ENCODE assay signal across 22 cellular contexts in the genomic region with DNA sequence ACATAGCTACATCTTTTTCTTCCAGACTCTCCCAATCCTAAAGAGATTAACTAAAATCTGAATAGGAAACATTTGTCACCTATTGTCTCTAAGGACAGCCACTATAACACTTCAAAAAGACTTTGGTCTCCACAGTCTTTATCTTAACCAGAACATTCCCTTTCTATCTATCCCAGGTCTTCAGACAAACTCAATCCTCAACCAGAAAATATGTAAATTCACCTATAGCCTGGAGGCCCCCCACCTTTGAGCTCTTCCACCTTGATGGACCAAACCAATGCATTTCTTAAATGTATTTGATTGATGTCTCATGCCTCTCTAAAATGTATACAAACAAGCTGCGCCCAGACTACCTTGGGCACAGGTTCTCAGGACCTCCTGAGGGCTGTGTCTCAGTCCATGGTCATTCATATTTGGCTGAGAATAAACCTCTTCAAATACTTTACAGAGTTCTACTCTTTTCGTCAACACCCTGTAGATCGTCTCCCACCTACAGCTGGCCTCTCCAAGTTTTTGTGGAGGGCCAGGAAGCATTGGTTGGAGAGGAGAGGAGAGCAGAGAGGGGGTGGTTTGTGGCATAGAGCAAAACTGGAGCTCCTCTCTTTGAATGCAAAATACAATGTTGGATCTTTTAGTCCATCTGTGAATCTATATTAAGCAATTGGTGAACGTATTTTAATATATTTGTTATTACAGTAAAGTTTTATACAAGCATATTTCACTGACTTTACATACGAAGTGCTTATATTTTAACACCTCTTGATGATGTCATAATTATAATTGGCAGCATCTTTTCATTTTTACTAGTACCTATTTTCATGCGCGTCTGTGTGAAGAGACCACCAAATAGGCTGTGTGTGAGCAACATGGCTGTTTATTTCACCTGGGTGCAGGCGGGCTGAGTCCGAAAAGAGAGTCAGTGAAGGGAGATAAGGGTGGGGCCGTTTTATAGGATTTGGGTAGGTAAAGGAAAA.
"Had no signal": no experiment of that assay in that cellular context is flagged by ENCODE, and none has a peak within 500 bp of the region (broad histone marks: within the 10 kb centered on the region; RNA-seq: fewer than 3 reads in every experiment).

No MANE protein-coding gene starts in this region.

- H3K4me2 ChIP-seq: hepatocyte had no signal

- H3K4me3 ChIP-seq: esophagus squamous epithelium, hepatocyte, lung, tibial artery, uterus had no signal

- H3K27me3 ChIP-seq: esophagus squamous epithelium, hepatocyte, tibial artery, uterus had no signal

- DNase-seq: activated CD4-positive, alpha-beta T cell treated with anti-CD3 and anti-CD28 coated beads for 36 hours; activated CD4-positive, alpha-beta T cell treated with anti-CD3 and anti-CD28 coated beads, Interleukin-2, amount 50 U/mL, for 48 hours; activated gamma-delta T cell treated with Interleukin-2 at 50 U/mL for 16 hours; activated naive CD8-positive, alpha-beta T cell treated with anti-CD3 and anti-CD28 coated beads for 36 hours; activated T-cell treated with anti-CD3 and anti-CD28 coated beads for 4 hours; amniotic stem cell; dermis blood vessel endothelial cell; effector memory CD4-positive, alpha-beta T cell; esophagus squamous epithelium; midbrain; nucleus accumbens; retina; stimulated activated CD4-positive, alpha-beta T cell treated with anti-CD3 and anti-CD28 coated beads, Interleukin-1b, Interleukin-23, amount 100 ng/mL, for 48 hours; stimulated activated CD8-positive, alpha-beta memory T cell treated with anti-CD3 and anti-CD28 coated beads, Interleukin-4, amount 100 ng/mL, for 48 hours; stimulated activated naive CD4-positive, alpha-beta T cell treated with Interleukin-2 at 50 U/mL for 16 hours; tibial artery; uterus had no signal

- H3K27ac ChIP-seq: esophagus squamous epithelium, hepatocyte, tibial artery, uterus had no signal

- H3K27me3 Mint-ChIP-seq: activated CD4-positive, alpha-beta T cell treated with anti-CD3 and anti-CD28 coated beads for 36 hours; activated naive CD8-positive, alpha-beta T cell treated with anti-CD3 and anti-CD28 coated beads for 36 hours had no signal

- H3K4me1 Mint-ChIP-seq: activated CD4-positive, alpha-beta T cell treated with anti-CD3 and anti-CD28 coated beads for 36 hours; activated naive CD8-positive, alpha-beta T cell treated with anti-CD3 and anti-CD28 coated beads for 36 hours; nephron had no signal

- H3K27ac Mint-ChIP-seq: activated CD4-positive, alpha-beta T cell treated with anti-CD3 and anti-CD28 coated beads for 36 hours; activated naive CD8-positive, alpha-beta T cell treated with anti-CD3 and anti-CD28 coated beads for 36 hours; activated T-helper 1 cell treated with anti-CD3 and anti-CD28 coated beads, Interleukin-12 subunit alpha, Interleukin-12 subunit beta, Interleukin-2, Interleukin-4 antibody, amounts not matched to agents 30 ng/mL and 10 ng/mL and 1 ng/mL, durations not matched to agents 14 hours and 24 hours and 36 hours; nephron; T-helper 2 cell treated with Interferon-gamma antibody and Interleukin-4, amounts not matched to agents 5 μg/mL and 100 μg/mL, for 36 hours had no signal

- H3K4me3 Mint-ChIP-seq: activated CD4-positive, alpha-beta T cell treated with anti-CD3 and anti-CD28 coated beads for 36 hours; activated naive CD8-positive, alpha-beta T cell treated with anti-CD3 and anti-CD28 coated beads for 36 hours; activated T-helper 1 cell treated with anti-CD3 and anti-CD28 coated beads, Interleukin-12 subunit alpha, Interleukin-12 subunit beta, Interleukin-2, Interleukin-4 antibody, amounts not matched to agents 30 ng/mL and 10 ng/mL and 1 ng/mL, durations not matched to agents 14 hours and 24 hours and 36 hours; nephron; T-helper 2 cell treated with Interferon-gamma antibody and Interleukin-4, amounts not matched to agents 5 μg/mL and 100 μg/mL, for 36 hours had no signal

- H3K79me2 ChIP-seq: hepatocyte had no signal

- H3K9me3 ChIP-seq: esophagus squamous epithelium, tibial artery, uterus had no signal

- H3K36me3 ChIP-seq: esophagus squamous epithelium, tibial artery, uterus had no signal

- H3K36me3 Mint-ChIP-seq: activated naive CD8-positive, alpha-beta T cell treated with anti-CD3 and anti-CD28 coated beads for 36 hours had no signal

- H3K9me3 Mint-ChIP-seq: activated naive CD8-positive, alpha-beta T cell treated with anti-CD3 and anti-CD28 coated beads for 36 hours; activated T-helper 1 cell treated with anti-CD3 and anti-CD28 coated beads, Interleukin-12 subunit alpha, Interleukin-12 subunit beta, Interleukin-2, Interleukin-4 antibody, amounts not matched to agents 30 ng/mL and 10 ng/mL and 1 ng/mL, durations not matched to agents 14 hours and 24 hours and 36 hours; nephron; T-helper 2 cell treated with Interferon-gamma antibody and Interleukin-4, amounts not matched to agents 5 μg/mL and 100 μg/mL, for 36 hours had no signal

- ATAC-seq: activated CD4-positive, alpha-beta T cell treated with anti-CD3 and anti-CD28 coated beads for 36 hours had no signal

- H2AFZ ChIP-seq: hepatocyte had no signal

- H3K4me1 ChIP-seq: esophagus squamous epithelium, tibial artery, uterus had no signal
